Comparison of ENCODE assay signal across 3 cellular contexts in genomic region chr4:143940708-143941107, GRCh38. TPM values are rescaled to one million over a fixed set of nuclear protein-coding genes. Genes with fewer than 3 reads are reported as not detected.
"Had no signal": no experiment of that assay in that cellular context is flagged by ENCODE, and none has a peak within 500 bp of the region (broad histone marks: within the 10 kb centered on the region; RNA-seq: fewer than 3 reads in every experiment).

No MANE protein-coding gene starts in this region.

RNA-seq across cellular contexts. Expression of gene GYPE, which starts 35.3 kb away (rescaled TPM):
- total RNA-seq: H1, H9, HT-29 had no signal
- polyA plus RNA-seq: H1 had no signal
